Comparison of ENCODE assay signal across 8 cellular contexts in the genomic region with DNA sequence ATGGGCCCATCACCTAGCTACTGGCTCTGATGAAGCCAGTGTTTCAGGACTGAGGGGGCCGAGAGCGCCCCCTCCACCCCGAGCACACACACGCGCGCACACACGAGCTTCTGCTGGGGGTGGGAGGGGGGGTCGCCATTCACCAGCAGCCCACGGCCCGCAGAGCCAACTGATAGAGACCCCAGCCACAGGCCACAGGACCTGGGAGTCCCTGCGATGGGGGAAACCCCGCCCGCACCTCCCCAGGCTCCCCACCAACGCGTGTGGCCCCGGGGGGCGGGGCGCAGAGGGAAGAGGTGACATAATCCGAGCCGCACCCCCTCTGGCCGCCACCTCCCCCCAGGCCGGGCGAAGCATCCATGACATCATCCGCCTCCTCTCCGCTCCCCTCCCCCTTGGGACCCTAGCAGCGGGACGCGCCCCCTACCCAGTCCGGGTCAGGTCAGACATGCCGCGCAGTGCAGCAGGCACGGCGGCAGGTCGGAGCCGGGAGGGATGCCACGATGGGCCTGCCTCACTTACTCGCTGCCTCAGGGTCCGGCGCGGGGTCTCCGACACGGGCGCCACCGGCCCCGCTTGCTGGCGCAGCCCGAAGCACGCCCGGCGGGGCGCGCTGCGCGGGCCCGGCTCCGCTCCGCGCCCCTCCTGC. TPM values are rescaled to one million over a fixed set of nuclear protein-coding genes. Genes with fewer than 3 reads are reported as not detected.
DNase-seq lines count a peak whose midpoint lies in the region; ATAC-seq lines count a peak whose summit lies in the region.

A gene (minus strand): TSS at position 617 of the 649 bp plus-strand sequence. CDS start 6,386 bp downstream, outside the sequence.

- peak within 1 kb of the TSS; percentile 89 for H3K27ac ChIP-seq in mesendoderm (ENCODE audit: low read depth, low read length)

- H3K4me3 ChIP-seq in mesendoderm (ENCODE audit: low read length): peak within 1 kb of the TSS; percentile 93

- H3K27me3 ChIP-seq in mesendoderm (ENCODE audit: insufficient read depth, low read length, poor library complexity): no peaks in the 10 kb centered on the region

- no peaks in the 10 kb centered on the region for H3K79me1 ChIP-seq in mesendoderm (ENCODE audit: low read length)

- H3K56ac ChIP-seq in mesendoderm (ENCODE audit: low read length): peak within 1 kb of the TSS; percentile 96

- H4K8ac ChIP-seq in mesendoderm (ENCODE audit: low read depth, low read length): no peak within 1 kb of the TSS

- H3K4me2 ChIP-seq in mesendoderm (ENCODE audit: low read length): peak within 1 kb of the TSS; percentile 75

- no peak within 1 kb of the TSS for H2AK5ac ChIP-seq in mesendoderm (ENCODE audit: low read length)

- H4K5ac ChIP-seq in mesendoderm (ENCODE audit: low read length): no peak within 1 kb of the TSS

- DNase-seq in SHP77 (lab: John Stamatoyannopoulos, UW) (peak; percentile 49 to 66), SHP77 treated with DMSO at 0.1 percent for 48 hours (lab: John Stamatoyannopoulos, UW) (no peak), NCI-H226 (peak; percentile 6), ecto neural progenitor cell (ENCODE audit: low spot score) (peak; percentile 95), mesendoderm (peak; percentile 87)
- DNase-seq in activated CD4-positive, alpha-beta T cell treated with anti-CD3 and anti-CD28 coated beads, Interleukin-2, amount 50 U/mL, for 4 hours: peak; percentile 84 to 86
- DNase-seq in stimulated activated CD8-positive, alpha-beta memory T cell treated with anti-CD3 and anti-CD28 coated beads, Interleukin-15, amount 100 ng/mL, for 1 hour (ENCODE audit: low read depth): peak; percentile 64

- peak within 1 kb of the TSS; percentile 57 for H2BK5ac ChIP-seq in mesendoderm (ENCODE audit: low read length)

- H3K36me3 ChIP-seq in mesendoderm (ENCODE audit: control insufficient read depth, insufficient read depth, low read length): no peaks in the 10 kb centered on the region

- peak within 1 kb of the TSS; percentile 10 for H3K4ac ChIP-seq in mesendoderm (ENCODE audit: low read depth, low read length)

- WGBS in mesendoderm (ENCODE audit: extremely low coverage, insufficient coverage, low lambda C conversion rate): no CpG with 5 or more reads among the region's 58 CpGs

- no peak within 1 kb of the TSS for H2BK15ac ChIP-seq in mesendoderm (replicated peaks; ENCODE audit: low read depth)

- ATAC-seq in HG03025 (IDR thresholded peaks at IDR 0.05; ENCODE audit: low FRiP score, unreplicated experiment): peak; percentile 29

- H2BK120ac ChIP-seq in mesendoderm (ENCODE audit: low read depth, low read length): no peak within 1 kb of the TSS

- H3K23ac ChIP-seq in mesendoderm (ENCODE audit: low read length): peak within 1 kb of the TSS; percentile 68

- peaks cover 4% of the 10 kb centered on the region for H3K4me1 ChIP-seq in mesendoderm (ENCODE audit: control insufficient read depth, low read depth, low read length)

- H3K18ac ChIP-seq in mesendoderm (ENCODE audit: low read length): peak within 1 kb of the TSS; percentile 23

- no peaks in the 10 kb centered on the region for H3K79me2 ChIP-seq in mesendoderm (ENCODE audit: control insufficient read depth, insufficient read depth, low read length)

- H3K9ac ChIP-seq in mesendoderm (ENCODE audit: low read length): peak within 1 kb of the TSS; percentile 96

RNA-seq across cellular contexts. Expression of the gene that starts here (rescaled TPM):
- 10.5 TPM for polyA plus RNA-seq in mesendoderm (2013, experiment 1 of 2)
- 11.0 TPM for polyA plus RNA-seq in mesendoderm (2013, experiment 2 of 2)
